ENCODE assay signal across 9 cellular contexts in the genomic region with DNA sequence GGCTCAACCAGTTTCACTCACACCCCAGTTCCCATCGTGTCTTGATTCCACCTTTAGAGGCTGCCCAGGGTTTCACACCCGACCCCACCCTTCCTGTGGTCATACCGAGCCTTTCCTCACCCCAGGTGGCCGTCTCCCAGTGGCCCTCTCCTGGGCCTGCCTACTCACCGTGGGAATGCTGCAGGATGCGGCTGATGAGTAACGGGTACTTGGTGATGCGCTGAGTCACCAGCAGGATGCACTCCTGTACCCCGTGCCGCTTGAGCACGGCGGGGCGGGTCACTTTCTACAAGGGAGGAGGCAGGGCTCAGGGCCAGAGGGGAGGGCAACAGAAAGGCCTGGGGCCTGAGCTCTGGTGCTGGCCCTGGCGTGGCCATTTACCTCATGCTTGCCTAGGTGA. TPM values are rescaled to one million over a fixed set of nuclear protein-coding genes. Genes with fewer than 3 reads are reported as not detected.
DNase-seq lines count a peak whose midpoint lies in the region; ATAC-seq and TF ChIP-seq lines count a peak whose summit lies in the region.
"Had no signal": no experiment of that assay in that cellular context is flagged by ENCODE, and none has a peak within 500 bp of the region (broad histone marks: within the 10 kb centered on the region; RNA-seq: fewer than 3 reads in every experiment).

No MANE protein-coding gene starts in this region.

- H3K4me1 Mint-ChIP-seq in T-helper 2 cell treated with Interferon-gamma antibody and Interleukin-4, amounts not matched to agents 5 μg/mL and 100 μg/mL, for 36 hours (ENCODE audit: low read depth): peaks cover 30% of the 10 kb centered on the region
- H3K4me1 Mint-ChIP-seq in T-helper 17 cell: peaks cover 9% of the 10 kb centered on the region

- intact Hi-C loops in psoas muscle (cut with DNase I): loop anchor here in 1 of 2 donors (2.0 kb wide), 1 partner anchor 15 kb away; no protein-coding TSS in a partner anchor

- H3K36me3 Mint-ChIP-seq in T-helper 2 cell treated with Interferon-gamma antibody and Interleukin-4, amounts not matched to agents 5 μg/mL and 100 μg/mL, for 36 hours (ENCODE audit: low read depth): peaks cover 75% of the 10 kb centered on the region
- H3K36me3 Mint-ChIP-seq in T-helper 17 cell (ENCODE audit: low read depth): peaks cover 4% of the 10 kb centered on the region

- no peaks in the 10 kb centered on the region for H3K27me3 Mint-ChIP-seq in T-helper 2 cell treated with Interferon-gamma antibody and Interleukin-4, amounts not matched to agents 5 μg/mL and 100 μg/mL, for 36 hours (ENCODE audit: low read depth)
- H3K27me3 Mint-ChIP-seq in T-helper 17 cell: no peaks in the 10 kb centered on the region

- no peaks in the 10 kb centered on the region for H3K27me3 ChIP-seq in psoas muscle (ENCODE audit: insufficient read depth in 3 of 3, low read length in 2 of 3)

- no peaks in the 10 kb centered on the region for H3K9me3 Mint-ChIP-seq in T-helper 2 cell treated with Interferon-gamma antibody and Interleukin-4, amounts not matched to agents 5 μg/mL and 100 μg/mL, for 36 hours

- no peak overlapping the region for H3K4me3 Mint-ChIP-seq in T-helper 2 cell treated with Interferon-gamma antibody and Interleukin-4, amounts not matched to agents 5 μg/mL and 100 μg/mL, for 36 hours
- no peak overlapping the region for H3K4me3 Mint-ChIP-seq in T-helper 17 cell

- peak; percentile 63 for ATAC-seq in T-helper 17 cell
- ATAC-seq in psoas muscle: peak; percentile 80 to 87 (median 82)
- no peak for ATAC-seq in HG02884 (IDR thresholded peaks at IDR 0.05; ENCODE audit: unreplicated experiment)
- ATAC-seq in GM18858 (IDR thresholded peaks at IDR 0.05; ENCODE audit: unreplicated experiment): no peak

- peak overlapping the region; percentile 28 for H3K4me3 ChIP-seq in psoas muscle

- H3K36me3 ChIP-seq in psoas muscle (ENCODE audit: insufficient read depth in 1 of 2, low read depth in 1 of 2): peaks cover 8 to 96% of the 10 kb centered on the region in 2 donors

- peak; percentile 5 for TF ChIP-seq CTCF in psoas muscle (IDR thresholded peaks at IDR 0.05)

- peak overlapping the region; percentile 71 for H3K27ac ChIP-seq in psoas muscle
- H3K27ac ChIP-seq: C4-2B had no signal

- WGBS in psoas muscle, 3 donors: 33 to 48% (median 39%) methylated on average over 14 of the region's 14 CpGs

- peak overlapping the region; percentile 49 for H3K27ac Mint-ChIP-seq in T-helper 2 cell treated with Interferon-gamma antibody and Interleukin-4, amounts not matched to agents 5 μg/mL and 100 μg/mL, for 36 hours
- H3K27ac Mint-ChIP-seq in T-helper 17 cell: peak overlapping the region; percentile 75

- H3K4me1 ChIP-seq in psoas muscle: peaks cover 34% of the 10 kb centered on the region

- no peak for DNase-seq in T-helper 2 cell treated with Interferon-gamma antibody and Interleukin-4, amounts not matched to agents 5 μg/mL and 100 μg/mL, for 36 hours (ENCODE audit: low spot score)
- no peak for DNase-seq in T-helper 2 cell
- DNase-seq in T-helper 17 cell: no peak
- DNase-seq in fibroblast of gingiva (ENCODE audit: low read depth): peak; percentile 77
- peak; percentile 82 to 83 for DNase-seq in psoas muscle
- DNase-seq in epidermal melanocyte (ENCODE audit: insufficient read length, low spot score): no peak

- H3K9me3 ChIP-seq in T-helper 17 cell (ENCODE audit: control insufficient read depth, low read length, poor library complexity, severe bottlenecking) (no peaks in the 10 kb centered on the region), psoas muscle (no peaks in the 10 kb centered on the region)

RNA-seq across cellular contexts. Expression of gene ARHGEF2, which starts 16.4 kb away (rescaled TPM):
- total RNA-seq in T-helper 17 cell: 100 to 1,000 TPM in 1 of 2 donors, 10 to 100 TPM in 1; 86.1 to 123 TPM
- 10 to 100 TPM; 22.8 to 54.0 (median 46.3) TPM for total RNA-seq in psoas muscle
- polyA plus RNA-seq in psoas muscle: 10 to 100 TPM in 2 of 3 donors, 1 to 10 TPM in 1; 7.4 to 39.1 (median 12.1) TPM

RNA-seq across cellular contexts. Expression of gene RXFP4, which starts 20.5 kb away (rescaled TPM):
- total RNA-seq in T-helper 17 cell: not detected
- not detected for total RNA-seq in psoas muscle
- not detected for polyA plus RNA-seq in psoas muscle

RNA-seq across cellular contexts. Expression of gene KHDC4, which starts 27.7 kb away (rescaled TPM):
- total RNA-seq in T-helper 17 cell (10 to 100 TPM; 59.9 to 63.1 TPM), psoas muscle (10 to 100 TPM; 16.4 to 26.1 (median 23.1) TPM)
- polyA plus RNA-seq in psoas muscle: 10 to 100 TPM; 11.0 to 33.1 (median 11.2) TPM

RNA-seq across cellular contexts. Expression of gene RIT1, which starts 50.8 kb away (rescaled TPM):
- total RNA-seq in T-helper 17 cell: 10 to 100 TPM; 47.8 to 64.6 TPM
- 10 to 100 TPM; 11.1 to 16.9 (median 12.8) TPM for total RNA-seq in psoas muscle
- polyA plus RNA-seq in psoas muscle: 10 to 100 TPM in 2 of 3 donors, 1 to 10 TPM in 1; 5.1 to 11.0 (median 10.4) TPM

RNA-seq across cellular contexts. Expression of gene SSR2, which starts 58.8 kb away (rescaled TPM):
- total RNA-seq in T-helper 17 cell (100 to 1,000 TPM; 217 to 234 TPM), psoas muscle (10 to 100 TPM; 44.6 to 77.5 (median 61.6) TPM)
- 100 to 1,000 TPM in 2 of 3 donors, 10 to 100 TPM in 1; 83.0 to 255 (median 124) TPM for polyA plus RNA-seq in psoas muscle

Comparison
In these comparisons a context has a peak if more than half of its experiments do, and no peak if none do; other contexts are left out.
1. DNase-seq: peak in fibroblast of gingiva (single experiment) and psoas muscle (2 of 2); none in T-helper 2 cell treated with Interferon-gamma antibody and Interleukin-4, amounts not matched to agents 5 μg/mL and 100 μg/mL, for 36 hours (single experiment), T-helper 2 cell (0 of 5), T-helper 17 cell (0 of 3) and epidermal melanocyte (single experiment).
2. ATAC-seq: peak in T-helper 17 cell (single experiment) and psoas muscle (4 of 4); none in HG02884 (single experiment) and GM18858 (single experiment).